ENCODE assay signal across 1 cellular context in genomic region chr22:45216133-45217003, GRCh38.
TF ChIP-seq lines count a peak whose summit lies in the region.

No MANE protein-coding gene starts in this region.

TF ChIP-seq in HepG2, 621 proteins besides CTCF, POLR2A, EP300 and RAD21 (continued from another document):
- TF ChIP-seq ZNF687 (CRISPR knock-in tag; IDR thresholded peaks at IDR 0.05) (0 out of 2 replicates have a peak, but pooled peaks have one; percentile 17), ZNF629 (CRISPR knock-in tag; conservative IDR thresholded peaks at IDR 0.05) (peak; percentile 70), REST (IDR thresholded peaks at IDR 0.05; ENCODE audit: borderline replicate concordance in 1 of 2, low read depth in 1 of 2, low read length in 2 of 2) (peak; percentile 56 to 87), RFX3 (CRISPR knock-in tag; IDR thresholded peaks at IDR 0.05) (no peak), HOXA9 (CRISPR knock-in tag; IDR thresholded peaks at IDR 0.05; ENCODE audit: borderline replicate concordance) (0 out of 2 replicates have a peak, but pooled peaks have one; percentile 22), CREB1 (IDR thresholded peaks at IDR 0.05) (peak; percentile 30; the same call in 1 of the 2 replicates), CREB1 (CRISPR knock-in tag; IDR thresholded peaks at IDR 0.05) (no peak), MIER2 (CRISPR knock-in tag; IDR thresholded peaks at IDR 0.05) (0 out of 2 replicates have a peak, but pooled peaks have one; percentile 48)
